10 cellular contexts compared by ENCODE assay signal in the genomic region with DNA sequence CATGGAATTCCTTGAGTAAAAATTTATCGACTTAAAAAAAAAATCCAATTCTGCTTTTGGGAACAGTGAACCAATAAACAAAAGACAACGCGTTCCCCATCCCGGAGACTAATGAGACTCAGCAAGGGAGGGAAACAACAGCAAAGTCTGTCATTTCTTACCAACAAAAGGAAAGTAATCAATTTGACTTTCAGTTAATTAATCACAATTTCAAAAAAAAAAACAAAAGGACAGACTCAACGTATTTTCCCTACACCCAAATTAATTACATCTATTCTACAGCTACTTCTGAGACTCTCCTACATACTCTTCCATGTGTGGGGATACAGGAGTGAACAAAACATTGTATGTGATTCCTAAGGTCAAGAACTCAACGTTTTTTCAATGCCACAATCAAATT. TPM values are rescaled to one million over a fixed set of nuclear protein-coding genes. Genes with fewer than 3 reads are reported as not detected.
A peak's percentile ranks its signal among the peaks of the same experiment; 100 is the strongest.
DNase-seq lines count a peak whose midpoint lies in the region; ATAC-seq and TF ChIP-seq lines count a peak whose summit lies in the region.
"Had no signal": no experiment of that assay in that cellular context is flagged by ENCODE, and none has a peak within 500 bp of the region (broad histone marks: within the 10 kb centered on the region; RNA-seq: fewer than 3 reads in every experiment).

No MANE protein-coding gene starts in this region.

- ATAC-seq in GM19324 (IDR thresholded peaks at IDR 0.05; ENCODE audit: low FRiP score, unreplicated experiment), result no peak
- no peak for ATAC-seq in HG02610 (IDR thresholded peaks at IDR 0.05; ENCODE audit: unreplicated experiment)

- DNase-seq in DMS 273 (lab: John Stamatoyannopoulos, UW; ENCODE audit: unreplicated experiment) (peak; percentile 11), DMS 273 treated with DMSO at 0.1 percent for 48 hours (lab: John Stamatoyannopoulos, UW) (no peak), fibroblast of villous mesenchyme (ENCODE audit: low read depth) (no peak)
- no peak for DNase-seq in stimulated activated CD4-positive, alpha-beta T cell treated with anti-CD3 and anti-CD28 coated beads, Interleukin-15, amount 100 ng/mL, for 24 hours
- DNase-seq: NCI-H1930 had no signal

- peak overlapping the region in 5 of 21 experiments; percentile 7 to 97 (median 92) for H3K27ac ChIP-seq in skin epidermis
- H3K27ac ChIP-seq: 22Rv1 had no signal

- TF ChIP-seq CTCF in WI38 (IDR thresholded peaks at IDR 0.05; ENCODE audit: low read depth, low read length) (no peak), fibroblast of villous mesenchyme (IDR thresholded peaks at IDR 0.05; ENCODE audit: insufficient read depth, low read depth, low read length) (no peak)

- H3K4me3 ChIP-seq in WI38 (ENCODE audit: low read depth, low read length), result peak overlapping the region; percentile 89
- peak overlapping the region; percentile 73 for H3K4me3 ChIP-seq in fibroblast of villous mesenchyme (ENCODE audit: low read depth, low read length)
- H3K4me3 ChIP-seq in skin epidermis, result peak overlapping the region in 5 of 7 experiments; percentile 71 to 98 (median 87)

RNA-seq across cellular contexts. Expression of a gene that starts 1.9 kb away (rescaled TPM):
- total RNA-seq in fibroblast of villous mesenchyme, result 62.8 and 84.2 TPM in 2 replicates
